1 cellular context compared by ENCODE assay signal in the genomic region with DNA sequence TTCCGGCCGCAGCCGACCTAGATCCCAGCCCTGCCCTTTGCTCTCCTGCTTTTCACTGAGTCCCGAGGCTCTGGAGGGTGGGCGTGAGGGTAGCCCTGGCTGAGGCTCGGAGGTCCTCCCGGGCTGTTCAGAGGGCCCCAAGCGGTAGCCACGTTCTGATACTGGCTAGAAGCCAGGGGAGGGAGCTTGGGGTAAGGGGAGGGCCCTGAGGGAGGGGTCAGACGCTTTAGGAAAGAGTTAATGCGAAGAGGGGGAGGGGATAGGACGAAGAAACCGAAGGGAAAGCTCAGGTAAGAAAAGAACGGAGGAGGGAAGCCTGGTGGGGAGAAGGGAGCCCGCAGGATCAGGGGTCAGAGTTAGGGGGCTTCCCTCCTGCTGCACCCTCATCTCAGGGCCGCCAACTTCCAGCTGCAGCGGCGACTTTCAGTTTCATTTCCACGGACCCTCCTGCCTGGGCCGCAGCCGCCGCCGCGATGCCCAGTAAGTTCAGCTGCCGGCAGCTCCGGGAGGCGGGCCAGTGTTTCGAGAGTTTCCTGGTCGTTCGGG.
TF ChIP-seq lines count a peak whose summit lies in the region.

A gene with protein sequence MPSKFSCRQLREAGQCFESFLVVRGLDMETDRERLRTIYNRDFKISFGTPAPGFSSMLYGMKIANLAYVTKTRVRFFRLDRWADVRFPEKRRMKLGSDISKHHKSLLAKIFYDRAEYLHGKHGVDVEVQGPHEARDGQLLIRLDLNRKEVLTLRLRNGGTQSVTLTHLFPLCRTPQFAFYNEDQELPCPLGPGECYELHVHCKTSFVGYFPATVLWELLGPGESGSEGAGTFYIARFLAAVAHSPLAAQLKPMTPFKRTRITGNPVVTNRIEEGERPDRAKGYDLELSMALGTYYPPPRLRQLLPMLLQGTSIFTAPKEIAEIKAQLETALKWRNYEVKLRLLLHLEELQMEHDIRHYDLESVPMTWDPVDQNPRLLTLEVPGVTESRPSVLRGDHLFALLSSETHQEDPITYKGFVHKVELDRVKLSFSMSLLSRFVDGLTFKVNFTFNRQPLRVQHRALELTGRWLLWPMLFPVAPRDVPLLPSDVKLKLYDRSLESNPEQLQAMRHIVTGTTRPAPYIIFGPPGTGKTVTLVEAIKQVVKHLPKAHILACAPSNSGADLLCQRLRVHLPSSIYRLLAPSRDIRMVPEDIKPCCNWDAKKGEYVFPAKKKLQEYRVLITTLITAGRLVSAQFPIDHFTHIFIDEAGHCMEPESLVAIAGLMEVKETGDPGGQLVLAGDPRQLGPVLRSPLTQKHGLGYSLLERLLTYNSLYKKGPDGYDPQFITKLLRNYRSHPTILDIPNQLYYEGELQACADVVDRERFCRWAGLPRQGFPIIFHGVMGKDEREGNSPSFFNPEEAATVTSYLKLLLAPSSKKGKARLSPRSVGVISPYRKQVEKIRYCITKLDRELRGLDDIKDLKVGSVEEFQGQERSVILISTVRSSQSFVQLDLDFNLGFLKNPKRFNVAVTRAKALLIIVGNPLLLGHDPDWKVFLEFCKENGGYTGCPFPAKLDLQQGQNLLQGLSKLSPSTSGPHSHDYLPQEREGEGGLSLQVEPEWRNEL (plus strand): TSS at position 220 of the 546 bp plus-strand sequence. CDS start 254 bp downstream, at position 474.

TF ChIP-seq in K562, 482 proteins besides CTCF, POLR2A, EP300 and RAD21 (continued from another document and continues in another):
- TF ChIP-seq ELK1 (CRISPR knock-in tag; IDR thresholded peaks at IDR 0.05) (no peak), HLTF (IDR thresholded peaks at IDR 0.05) (peak; percentile 74), SPI1 (IDR thresholded peaks at IDR 0.05; ENCODE audit: borderline replicate concordance, low read depth, low read length) (0 out of 2 replicates have a peak, but pooled peaks have one; percentile 25), SMAD2 (IDR thresholded peaks at IDR 0.05; ENCODE audit: low read depth, low read length) (no peak), BCOR (IDR thresholded peaks at IDR 0.05) (peak; percentile 61), ZNF280A (IDR thresholded peaks at IDR 0.05; ENCODE audit: low read depth, partially characterized antibody) (no peak), ZNF263 (CRISPR knock-in tag; IDR thresholded peaks at IDR 0.05; ENCODE audit: borderline replicate concordance) (no peak), POLR2B (IDR thresholded peaks at IDR 0.05; ENCODE audit: low read depth, partially characterized antibody) (peak; percentile 85), MCM3 (IDR thresholded peaks at IDR 0.05) (no peak), EHMT2 (IDR thresholded peaks at IDR 0.05) (no peak), SP1 (CRISPR knock-in tag; IDR thresholded peaks at IDR 0.05) (peak; percentile 61; the same call in 1 of the 2 replicates), TRIM24 (IDR thresholded peaks at IDR 0.05) (peak; percentile 38 to 49; a peak in 1 of 4 replicates), ZNF224 (CRISPR knock-in tag; IDR thresholded peaks at IDR 0.05) (0 out of 2 replicates have a peak, but pooled peaks have one; percentile 36), NUFIP1 (IDR thresholded peaks at IDR 0.05; ENCODE audit: partially characterized antibody) (no peak), SIRT6 (IDR thresholded peaks at IDR 0.05; ENCODE audit: low read depth, low read length) (no peak), WHSC1 (IDR thresholded peaks at IDR 0.05; ENCODE audit: low read length) (no peak), ZNF408 (CRISPR knock-in tag; IDR thresholded peaks at IDR 0.05; ENCODE audit: low read depth) (no peak), HDAC1 (IDR thresholded peaks at IDR 0.05) (peak in 1 of 2 experiments; percentile 81; a peak in 2 of 4 replicates), PCBP2 (IDR thresholded peaks at IDR 0.05; ENCODE audit: low read depth, low read length, poor library complexity, severe bottlenecking) (no peak), ZNF583 (CRISPR knock-in tag; IDR thresholded peaks at IDR 0.05) (peak; percentile 30; the same call in 1 of the 2 replicates), LEF1 (IDR thresholded peaks at IDR 0.05) (peak; percentile 48; the same call in 1 of the 2 replicates), ZNF239 (CRISPR knock-in tag; IDR thresholded peaks at IDR 0.05) (no peak), ZNF175 (CRISPR knock-in tag; IDR thresholded peaks at IDR 0.05; ENCODE audit: low read depth) (no peak), ARNT (IDR thresholded peaks at IDR 0.05) (no peak; a peak in 1 of 4 replicates), ERF (CRISPR knock-in tag; IDR thresholded peaks at IDR 0.05) (peak; percentile 93; the same call in 1 of the 2 replicates), ZC3H8 (IDR thresholded peaks at IDR 0.05) (0 out of 2 replicates have a peak, but pooled peaks have one; percentile 45), PML (IDR thresholded peaks at IDR 0.05; ENCODE audit: low read length) (no peak), CHAMP1 (IDR thresholded peaks at IDR 0.05) (no peak), ZNF696 (CRISPR knock-in tag; conservative IDR thresholded peaks at IDR 0.05) (no peak), HEY1 (CRISPR knock-in tag; IDR thresholded peaks at IDR 0.05; ENCODE audit: borderline replicate concordance) (peak; percentile 74; the same call in 1 of the 2 replicates), CBX3 (IDR thresholded peaks at IDR 0.05; ENCODE audit: borderline replicate concordance in 1 of 2, low read length in 2 of 2) (no peak), SMAD4 (CRISPR knock-in tag; conservative IDR thresholded peaks at IDR 0.05) (no peak), TCF7L2 (IDR thresholded peaks at IDR 0.05; ENCODE audit: low read depth, low read length) (no peak), FOXM1 (IDR thresholded peaks at IDR 0.05; ENCODE audit: low read depth) (peak; percentile 52), FOXM1 (CRISPR knock-in tag; IDR thresholded peaks at IDR 0.05; ENCODE audit: low read depth) (no peak), FOXA1 (IDR thresholded peaks at IDR 0.05; ENCODE audit: borderline replicate concordance) (no peak)
- TF ChIP-seq, protein P1, sequence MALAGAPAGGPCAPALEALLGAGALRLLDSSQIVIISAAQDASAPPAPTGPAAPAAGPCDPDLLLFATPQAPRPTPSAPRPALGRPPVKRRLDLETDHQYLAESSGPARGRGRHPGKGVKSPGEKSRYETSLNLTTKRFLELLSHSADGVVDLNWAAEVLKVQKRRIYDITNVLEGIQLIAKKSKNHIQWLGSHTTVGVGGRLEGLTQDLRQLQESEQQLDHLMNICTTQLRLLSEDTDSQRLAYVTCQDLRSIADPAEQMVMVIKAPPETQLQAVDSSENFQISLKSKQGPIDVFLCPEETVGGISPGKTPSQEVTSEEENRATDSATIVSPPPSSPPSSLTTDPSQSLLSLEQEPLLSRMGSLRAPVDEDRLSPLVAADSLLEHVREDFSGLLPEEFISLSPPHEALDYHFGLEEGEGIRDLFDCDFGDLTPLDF (CRISPR knock-in tag; IDR thresholded peaks at IDR 0.05) = no peak
- TF ChIP-seq, protein P2, sequence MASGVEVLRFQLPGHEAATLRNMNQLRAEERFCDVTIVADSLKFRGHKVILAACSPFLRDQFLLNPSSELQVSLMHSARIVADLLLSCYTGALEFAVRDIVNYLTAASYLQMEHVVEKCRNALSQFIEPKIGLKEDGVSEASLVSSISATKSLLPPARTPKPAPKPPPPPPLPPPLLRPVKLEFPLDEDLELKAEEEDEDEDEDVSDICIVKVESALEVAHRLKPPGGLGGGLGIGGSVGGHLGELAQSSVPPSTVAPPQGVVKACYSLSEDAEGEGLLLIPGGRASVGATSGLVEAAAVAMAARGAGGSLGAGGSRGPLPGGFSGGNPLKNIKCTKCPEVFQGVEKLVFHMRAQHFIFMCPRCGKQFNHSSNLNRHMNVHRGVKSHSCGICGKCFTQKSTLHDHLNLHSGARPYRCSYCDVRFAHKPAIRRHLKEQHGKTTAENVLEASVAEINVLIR (CRISPR knock-in tag; IDR thresholded peaks at IDR 0.05) = no peak
- TF ChIP-seq, protein P3, sequence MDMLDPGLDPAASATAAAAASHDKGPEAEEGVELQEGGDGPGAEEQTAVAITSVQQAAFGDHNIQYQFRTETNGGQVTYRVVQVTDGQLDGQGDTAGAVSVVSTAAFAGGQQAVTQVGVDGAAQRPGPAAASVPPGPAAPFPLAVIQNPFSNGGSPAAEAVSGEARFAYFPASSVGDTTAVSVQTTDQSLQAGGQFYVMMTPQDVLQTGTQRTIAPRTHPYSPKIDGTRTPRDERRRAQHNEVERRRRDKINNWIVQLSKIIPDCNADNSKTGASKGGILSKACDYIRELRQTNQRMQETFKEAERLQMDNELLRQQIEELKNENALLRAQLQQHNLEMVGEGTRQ (CRISPR knock-in tag; IDR thresholded peaks at IDR 0.05) = no peak
- TF ChIP-seq, protein P4, sequence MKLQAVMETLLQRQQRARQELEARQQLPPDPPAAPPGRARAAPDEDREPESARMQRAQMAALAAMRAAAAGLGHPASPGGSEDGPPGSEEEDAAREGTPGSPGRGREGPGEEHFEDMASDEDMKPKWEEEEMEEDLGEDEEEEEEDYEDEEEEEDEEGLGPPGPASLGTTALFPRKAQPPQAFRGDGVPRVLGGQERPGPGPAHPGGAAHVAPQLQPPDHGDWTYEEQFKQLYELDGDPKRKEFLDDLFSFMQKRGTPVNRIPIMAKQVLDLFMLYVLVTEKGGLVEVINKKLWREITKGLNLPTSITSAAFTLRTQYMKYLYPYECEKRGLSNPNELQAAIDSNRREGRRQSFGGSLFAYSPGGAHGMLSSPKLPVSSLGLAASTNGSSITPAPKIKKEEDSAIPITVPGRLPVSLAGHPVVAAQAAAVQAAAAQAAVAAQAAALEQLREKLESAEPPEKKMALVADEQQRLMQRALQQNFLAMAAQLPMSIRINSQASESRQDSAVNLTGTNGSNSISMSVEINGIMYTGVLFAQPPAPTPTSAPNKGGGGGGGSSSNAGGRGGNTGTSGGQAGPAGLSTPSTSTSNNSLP (IDR thresholded peaks at IDR 0.05; ENCODE audit: borderline replicate concordance, low read depth, low read length) = no peak
- TF ChIP-seq, protein P5, sequence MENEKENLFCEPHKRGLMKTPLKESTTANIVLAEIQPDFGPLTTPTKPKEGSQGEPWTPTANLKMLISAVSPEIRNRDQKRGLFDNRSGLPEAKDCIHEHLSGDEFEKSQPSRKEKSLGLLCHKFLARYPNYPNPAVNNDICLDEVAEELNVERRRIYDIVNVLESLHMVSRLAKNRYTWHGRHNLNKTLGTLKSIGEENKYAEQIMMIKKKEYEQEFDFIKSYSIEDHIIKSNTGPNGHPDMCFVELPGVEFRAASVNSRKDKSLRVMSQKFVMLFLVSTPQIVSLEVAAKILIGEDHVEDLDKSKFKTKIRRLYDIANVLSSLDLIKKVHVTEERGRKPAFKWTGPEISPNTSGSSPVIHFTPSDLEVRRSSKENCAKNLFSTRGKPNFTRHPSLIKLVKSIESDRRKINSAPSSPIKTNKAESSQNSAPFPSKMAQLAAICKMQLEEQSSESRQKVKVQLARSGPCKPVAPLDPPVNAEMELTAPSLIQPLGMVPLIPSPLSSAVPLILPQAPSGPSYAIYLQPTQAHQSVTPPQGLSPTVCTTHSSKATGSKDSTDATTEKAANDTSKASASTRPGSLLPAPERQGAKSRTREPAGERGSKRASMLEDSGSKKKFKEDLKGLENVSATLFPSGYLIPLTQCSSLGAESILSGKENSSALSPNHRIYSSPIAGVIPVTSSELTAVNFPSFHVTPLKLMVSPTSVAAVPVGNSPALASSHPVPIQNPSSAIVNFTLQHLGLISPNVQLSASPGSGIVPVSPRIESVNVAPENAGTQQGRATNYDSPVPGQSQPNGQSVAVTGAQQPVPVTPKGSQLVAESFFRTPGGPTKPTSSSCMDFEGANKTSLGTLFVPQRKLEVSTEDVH (IDR thresholded peaks at IDR 0.05; ENCODE audit: low read depth, partially characterized antibody) = peak; percentile 74
- TF ChIP-seq, protein P6, sequence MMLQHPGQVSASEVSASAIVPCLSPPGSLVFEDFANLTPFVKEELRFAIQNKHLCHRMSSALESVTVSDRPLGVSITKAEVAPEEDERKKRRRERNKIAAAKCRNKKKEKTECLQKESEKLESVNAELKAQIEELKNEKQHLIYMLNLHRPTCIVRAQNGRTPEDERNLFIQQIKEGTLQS (IDR thresholded peaks at IDR 0.05) = no peak; the same call in 1 of the 2 replicates
- TF ChIP-seq, protein P6 (CRISPR knock-in tag; conservative IDR thresholded peaks at IDR 0.05) = no peak
